In the genomic region with DNA sequence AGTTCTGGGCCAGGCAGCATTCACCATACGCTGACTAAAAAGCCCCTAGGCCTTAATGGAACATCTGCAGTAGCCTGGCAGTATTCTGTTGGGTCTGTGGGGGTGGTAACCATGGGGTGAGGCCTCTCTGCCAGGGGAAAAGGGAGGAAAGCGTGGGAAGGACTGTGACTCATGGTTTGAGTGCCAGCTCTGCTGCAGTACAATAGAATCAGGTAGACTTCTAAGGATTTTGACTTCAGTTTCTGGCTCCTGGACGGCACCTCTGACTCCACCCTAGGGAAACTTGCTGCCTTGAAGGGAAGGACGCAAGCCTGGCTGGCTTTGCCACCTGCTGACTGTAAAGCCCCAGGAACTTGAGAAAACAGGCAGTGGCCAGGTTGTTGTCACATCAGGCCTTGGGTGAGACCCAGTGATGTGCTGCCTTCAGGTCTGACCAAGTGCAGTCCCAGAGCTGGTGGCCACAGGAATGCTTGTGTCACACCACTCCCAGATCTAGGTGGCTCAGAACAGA, we compare ENCODE assay signal across 8 cellular contexts.
DNase-seq lines count a peak whose midpoint lies in the region; ATAC-seq, FAIRE-seq and TF ChIP-seq lines count a peak whose summit lies in the region.

No MANE protein-coding gene starts in this region.

- no peak for TF ChIP-seq CTCF in GM12878 (IDR thresholded peaks at IDR 0.05 in 2 of 3, conservative IDR thresholded peaks at IDR 0.05 in 1 of 3; ENCODE audit: control insufficient read depth in 2 of 3, extremely low read depth in 1 of 3, insufficient read depth in 1 of 3, low read depth in 3 of 3, low read length in 3 of 3)

- no peak overlapping the region for H3K9ac ChIP-seq in GM12878 (ENCODE audit: control insufficient read depth, insufficient read depth, low read length)

- H3K27ac ChIP-seq in GM12878 (ENCODE audit: control insufficient read depth, insufficient read depth) (no peak overlapping the region), SJCRH30 (no peak overlapping the region)

- 22% methylated on average over 4 of the region's 4 CpGs for WGBS in GM12878 (ENCODE audit: insufficient coverage, insufficient replicate concordance, low lambda C conversion rate, missing lambda C conversion rate)

- POLR2A ChIA-PET in GM12878 (lab: Charles Lee), result no interaction called here

- H4K20me1 ChIP-seq in GM12878 (ENCODE audit: control insufficient read depth, insufficient read depth), result no peaks in the 10 kb centered on the region

- H3K4me3 ChIP-seq in GM12878 (no peak overlapping the region), SJCRH30 (no peak overlapping the region)

- H3K4me2 ChIP-seq in GM12878 (ENCODE audit: control insufficient read depth, insufficient read depth), result no peak overlapping the region

- ATAC-seq in GM12878 (peak; percentile 57), HG02610 (IDR thresholded peaks at IDR 0.05; ENCODE audit: unreplicated experiment) (no peak), HG02938 (IDR thresholded peaks at IDR 0.05; ENCODE audit: unreplicated experiment) (no peak)

- SMC1A ChIA-PET in GM12878 (lab: Charles Lee; ENCODE audit: uncharacterized antibody, unreplicated experiment), result no interaction called here

- FAIRE-seq in HTR-8/SVneo (lab: Jason Lieb, UNC), result peak; percentile 62
- no peak for FAIRE-seq in GM12878 (lab: Jason Lieb, UNC)

- H3K4me1 ChIP-seq in GM12878 (ENCODE audit: control insufficient read depth, insufficient read depth, low read length) (no peaks in the 10 kb centered on the region), SJCRH30 (0 out of 2 replicates have a peak, but pooled peaks cover 4% of the 10 kb centered on the region)

- no peaks in the 10 kb centered on the region for H3K79me2 ChIP-seq in GM12878 (ENCODE audit: control insufficient read depth, insufficient read depth, low read length)

- no TSS peak for BruUV-seq in GM12878 (replicated peaks; lab: Mats Ljungman, UMichigan)

- CTCF ChIA-PET in GM12878 (lab: Yijun Ruan, JAX), result no interaction called here

- H2AFZ ChIP-seq in GM12878 (ENCODE audit: control insufficient read depth, low read depth, low read length), result no peak overlapping the region

- no peak for TF ChIP-seq EP300 in GM12878 (IDR thresholded peaks at IDR 0.05; ENCODE audit: borderline replicate concordance in 1 of 2, control insufficient read depth in 1 of 2, low read depth in 2 of 2, low read length in 2 of 2)

- TF ChIP-seq POLR2A in GM12878 (IDR thresholded peaks at IDR 0.05; ENCODE audit: low read depth, low read length), result no peak

- DNase-seq in EL (peak; percentile 80), HTR-8/SVneo (ENCODE audit: insufficient read length, low spot score) (peak; percentile 35), GM12878 (ENCODE audit: low read depth, low spot score) (peak; percentile 13), pulmonary artery endothelial cell (ENCODE audit: low read depth, low spot score) (peak; percentile 57), SJCRH30 (no peak), amygdala (lab: John Stamatoyannopoulos, UW) (no peak)

- no peaks in the 10 kb centered on the region for H3K36me3 ChIP-seq in GM12878 (ENCODE audit: control insufficient read depth in 2 of 2, insufficient read depth in 2 of 2, low read length in 1 of 2)
- H3K36me3 ChIP-seq in SJCRH30, result no peaks in the 10 kb centered on the region

- in situ Hi-C loops in GM12878 (cut with MboI), result no loop called here

- RAD21 ChIA-PET in GM12878 (lab: Charles Lee; ENCODE audit: unreplicated experiment), result no interaction called here

- H3K27me3 ChIP-seq in GM12878 (replicated peaks in 1 of 2; ENCODE audit: control insufficient read depth in 2 of 2, insufficient read depth in 2 of 2, low read length in 1 of 2) (no peaks in the 10 kb centered on the region; a peak in 1 of 4 replicates), SJCRH30 (no peaks in the 10 kb centered on the region)

- TF ChIP-seq RAD21 in GM12878 (IDR thresholded peaks at IDR 0.05; ENCODE audit: insufficient read depth, low read depth, low read length), result no peak

- no peaks in the 10 kb centered on the region for H3K9me3 ChIP-seq in GM12878 (replicated peaks; ENCODE audit: control insufficient read depth, insufficient read depth, low read length)
- H3K9me3 ChIP-seq in SJCRH30 (replicated peaks), result no peaks in the 10 kb centered on the region

- intact Hi-C loops in GM12878 (cut with micrococcal nuclease; ENCODE audit: unreplicated experiment), result no loop called here

TF ChIP-seq in GM12878, 131 proteins besides CTCF, POLR2A, EP300 and RAD21:
- TF ChIP-seq, protein P1, sequence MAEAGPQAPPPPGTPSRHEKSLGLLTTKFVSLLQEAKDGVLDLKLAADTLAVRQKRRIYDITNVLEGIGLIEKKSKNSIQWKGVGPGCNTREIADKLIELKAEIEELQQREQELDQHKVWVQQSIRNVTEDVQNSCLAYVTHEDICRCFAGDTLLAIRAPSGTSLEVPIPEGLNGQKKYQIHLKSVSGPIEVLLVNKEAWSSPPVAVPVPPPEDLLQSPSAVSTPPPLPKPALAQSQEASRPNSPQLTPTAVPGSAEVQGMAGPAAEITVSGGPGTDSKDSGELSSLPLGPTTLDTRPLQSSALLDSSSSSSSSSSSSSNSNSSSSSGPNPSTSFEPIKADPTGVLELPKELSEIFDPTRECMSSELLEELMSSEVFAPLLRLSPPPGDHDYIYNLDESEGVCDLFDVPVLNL (IDR thresholded peaks at IDR 0.05; ENCODE audit: low read depth, low read length), result no peak
- TF ChIP-seq ZNF274 (IDR thresholded peaks at IDR 0.05; ENCODE audit: insufficient read depth, insufficient read length) (no peak), RB1 (IDR thresholded peaks at IDR 0.05; ENCODE audit: borderline replicate concordance) (no peak), YBX1 (IDR thresholded peaks at IDR 0.05) (no peak), CEBPB (IDR thresholded peaks at IDR 0.05; ENCODE audit: borderline replicate concordance in 1 of 2, low read depth in 2 of 2, low read length in 2 of 2) (no peak), CHD4 (IDR thresholded peaks at IDR 0.05) (no peak)

Comparison
In these comparisons a context has a peak if more than half of its experiments do, and no peak if none do; other contexts are left out.
1. DNase-seq: peak in EL (single experiment), HTR-8/SVneo (single experiment), GM12878 (single experiment) and pulmonary artery endothelial cell (single experiment); none in SJCRH30 (0 of 2) and amygdala (0 of 56).